Comparison of ENCODE assay signal across 13 cellular contexts in genomic region chr3:9468460-9468859, GRCh38.
A peak's percentile ranks its signal among the peaks of the same experiment; 100 is the strongest.
DNase-seq lines count a peak whose midpoint lies in the region; ATAC-seq and TF ChIP-seq lines count a peak whose summit lies in the region.
"Had no signal": no experiment of that assay in that cellular context is flagged by ENCODE, and none has a peak within 500 bp of the region (broad histone marks: within the 10 kb centered on the region; RNA-seq: fewer than 3 reads in every experiment).

No MANE protein-coding gene starts in this region.

- H3K4me3 Mint-ChIP-seq in activated CD4-positive, alpha-beta T cell treated with anti-CD3 and anti-CD28 coated beads for 36 hours: no peak overlapping the region
- no peak overlapping the region for H3K4me3 Mint-ChIP-seq in activated naive CD8-positive, alpha-beta T cell treated with anti-CD3 and anti-CD28 coated beads, Interleukin-2, amount 10 ng/mL, durations not matched to agents 7 days and 5 days
- no peak overlapping the region for H3K4me3 Mint-ChIP-seq in osteocyte (ENCODE audit: unreplicated experiment)
- H3K4me3 Mint-ChIP-seq: nephron had no signal

- 91% methylated on average over 4 to 7 of the region's 7 CpGs for WGBS in esophagus squamous epithelium, 2 donors

- TF ChIP-seq POLR2A in esophagus squamous epithelium (IDR thresholded peaks at IDR 0.05): no peak

- CTCF ChIA-PET in activated CD4-positive, alpha-beta T cell treated with anti-CD3 and anti-CD28 coated beads for 36 hours (lab: Charles Lee): interaction anchor here (1.4 kb wide), 1 partner anchor 181 kb away, joined by 4 read pairs; the partner anchor contains the start of gene MTMR14

- POLR2A ChIA-PET in activated CD4-positive, alpha-beta T cell treated with anti-CD3 and anti-CD28 coated beads for 36 hours (lab: Charles Lee): no interaction called here
- POLR2A ChIA-PET in activated naive CD8-positive, alpha-beta T cell treated with anti-CD3 and anti-CD28 coated beads, Interleukin-2, amount 10 ng/mL, durations not matched to agents 7 days and 5 days (lab: Charles Lee): no interaction called here

- no peaks in the 10 kb centered on the region for H3K4me1 ChIP-seq in esophagus squamous epithelium
- H3K4me1 ChIP-seq: sigmoid colon had no signal

- peak overlapping the region; percentile 70 for H3K27ac Mint-ChIP-seq in activated CD4-positive, alpha-beta T cell treated with anti-CD3 and anti-CD28 coated beads for 36 hours
- H3K27ac Mint-ChIP-seq in activated naive CD8-positive, alpha-beta T cell treated with anti-CD3 and anti-CD28 coated beads, Interleukin-2, amount 10 ng/mL, durations not matched to agents 7 days and 5 days: peak overlapping the region; percentile 75
- peak overlapping the region; percentile 46 for H3K27ac Mint-ChIP-seq in osteocyte (ENCODE audit: unreplicated experiment)
- H3K27ac Mint-ChIP-seq: nephron had no signal

- no peaks in the 10 kb centered on the region for H3K9me3 Mint-ChIP-seq in activated CD4-positive, alpha-beta T cell treated with anti-CD3 and anti-CD28 coated beads for 36 hours (ENCODE audit: low read depth)
- H3K9me3 Mint-ChIP-seq in activated naive CD8-positive, alpha-beta T cell treated with anti-CD3 and anti-CD28 coated beads, Interleukin-2, amount 10 ng/mL, durations not matched to agents 7 days and 5 days: no peaks in the 10 kb centered on the region
- no peaks in the 10 kb centered on the region for H3K9me3 Mint-ChIP-seq in osteocyte (ENCODE audit: unreplicated experiment)
- H3K9me3 Mint-ChIP-seq: nephron had no signal

- H3K27ac ChIP-seq in esophagus squamous epithelium: no peak overlapping the region
- H3K27ac ChIP-seq: epithelial cell of prostate, sigmoid colon, tibial nerve had no signal

- peaks cover 15% of the 10 kb centered on the region for H3K4me1 Mint-ChIP-seq in activated CD4-positive, alpha-beta T cell treated with anti-CD3 and anti-CD28 coated beads for 36 hours
- peaks cover 14% of the 10 kb centered on the region for H3K4me1 Mint-ChIP-seq in activated naive CD8-positive, alpha-beta T cell treated with anti-CD3 and anti-CD28 coated beads, Interleukin-2, amount 10 ng/mL, durations not matched to agents 7 days and 5 days
- no peaks in the 10 kb centered on the region for H3K4me1 Mint-ChIP-seq in osteocyte (ENCODE audit: unreplicated experiment)
- H3K4me1 Mint-ChIP-seq: nephron had no signal

- intact Hi-C loops in activated CD4-positive, alpha-beta T cell treated with anti-CD3 and anti-CD28 coated beads for 36 hours (cut with DNase I, micrococcal nuclease): no loop called here
- intact Hi-C loops in esophagus squamous epithelium (cut with DNase I): no loop called here

- peak; percentile 54 for DNase-seq in activated CD4-positive, alpha-beta T cell treated with anti-CD3 and anti-CD28 coated beads for 36 hours
- no peak for DNase-seq in activated CD4-positive, alpha-beta T cell treated with anti-CD3 and anti-CD28 coated beads for 4 hours
- peak; percentile 12 for DNase-seq in HT1080 (ENCODE audit: low read depth)
- no peak for DNase-seq in activated naive CD8-positive, alpha-beta T cell treated with anti-CD3 and anti-CD28 coated beads, Interleukin-2, amount 10 ng/mL, durations not matched to agents 7 days and 5 days
- no peak for DNase-seq in osteocyte (ENCODE audit: extremely low spot score, unreplicated experiment)
- no peak for DNase-seq in esophagus squamous epithelium (lab: John Stamatoyannopoulos, UW)
- DNase-seq in D341Med (ENCODE audit: low spot score): no peak
- DNase-seq: NCI-H345, sigmoid colon had no signal

- no peaks in the 10 kb centered on the region for H3K27me3 ChIP-seq in esophagus squamous epithelium
- H3K27me3 ChIP-seq: sigmoid colon, tibial nerve had no signal

- H3K9me3 ChIP-seq in esophagus squamous epithelium: no peaks in the 10 kb centered on the region
- H3K9me3 ChIP-seq: sigmoid colon, tibial nerve had no signal

- H3K27me3 Mint-ChIP-seq in activated CD4-positive, alpha-beta T cell treated with anti-CD3 and anti-CD28 coated beads for 36 hours: no peaks in the 10 kb centered on the region
- no peaks in the 10 kb centered on the region for H3K27me3 Mint-ChIP-seq in activated naive CD8-positive, alpha-beta T cell treated with anti-CD3 and anti-CD28 coated beads, Interleukin-2, amount 10 ng/mL, durations not matched to agents 7 days and 5 days
- H3K27me3 Mint-ChIP-seq in osteocyte (ENCODE audit: unreplicated experiment): no peaks in the 10 kb centered on the region

- H3K36me3 Mint-ChIP-seq in activated CD4-positive, alpha-beta T cell treated with anti-CD3 and anti-CD28 coated beads for 36 hours (ENCODE audit: low read depth): peaks cover 65% of the 10 kb centered on the region
- H3K36me3 Mint-ChIP-seq in activated naive CD8-positive, alpha-beta T cell treated with anti-CD3 and anti-CD28 coated beads, Interleukin-2, amount 10 ng/mL, durations not matched to agents 7 days and 5 days: peaks cover 43% of the 10 kb centered on the region
- H3K36me3 Mint-ChIP-seq in osteocyte (ENCODE audit: unreplicated experiment): peaks cover 65% of the 10 kb centered on the region

- ATAC-seq in activated CD4-positive, alpha-beta T cell treated with anti-CD3 and anti-CD28 coated beads for 36 hours: peak; percentile 82
- no peak for ATAC-seq in activated naive CD8-positive, alpha-beta T cell treated with anti-CD3 and anti-CD28 coated beads, Interleukin-2, amount 10 ng/mL, durations not matched to agents 7 days and 5 days (ENCODE audit: low read depth)
- no peak for ATAC-seq in GM19023 (IDR thresholded peaks at IDR 0.05; ENCODE audit: unreplicated experiment)

- TF ChIP-seq CTCF in osteocyte (IDR thresholded peaks at IDR 0.05): no peak
- TF ChIP-seq CTCF in esophagus squamous epithelium (IDR thresholded peaks at IDR 0.05): no peak

- H3K36me3 ChIP-seq in esophagus squamous epithelium: peaks cover 40 to 100% (median 63%) of the 10 kb centered on the region in 3 donors

- H3K4me3 ChIP-seq in esophagus squamous epithelium: no peak overlapping the region
- H3K4me3 ChIP-seq: sigmoid colon, tibial nerve had no signal

Comparison
In these comparisons a context has a peak if more than half of its experiments do, and no peak if none do; other contexts are left out.
1. DNase-seq: peak in activated CD4-positive, alpha-beta T cell treated with anti-CD3 and anti-CD28 coated beads for 36 hours (single experiment) and HT1080 (single experiment); none in activated CD4-positive, alpha-beta T cell treated with anti-CD3 and anti-CD28 coated beads for 4 hours (0 of 2), activated naive CD8-positive, alpha-beta T cell treated with anti-CD3 and anti-CD28 coated beads, Interleukin-2, amount 10 ng/mL, durations not matched to agents 7 days and 5 days (single experiment), osteocyte (single experiment), esophagus squamous epithelium (single experiment) and D341Med (single experiment).
2. Peak in every context shown above with its lines, with median percentiles within 50 percentile points of each other: H3K27ac Mint-ChIP-seq.